ENCODE assay signal across 8 cellular contexts in the genomic region with DNA sequence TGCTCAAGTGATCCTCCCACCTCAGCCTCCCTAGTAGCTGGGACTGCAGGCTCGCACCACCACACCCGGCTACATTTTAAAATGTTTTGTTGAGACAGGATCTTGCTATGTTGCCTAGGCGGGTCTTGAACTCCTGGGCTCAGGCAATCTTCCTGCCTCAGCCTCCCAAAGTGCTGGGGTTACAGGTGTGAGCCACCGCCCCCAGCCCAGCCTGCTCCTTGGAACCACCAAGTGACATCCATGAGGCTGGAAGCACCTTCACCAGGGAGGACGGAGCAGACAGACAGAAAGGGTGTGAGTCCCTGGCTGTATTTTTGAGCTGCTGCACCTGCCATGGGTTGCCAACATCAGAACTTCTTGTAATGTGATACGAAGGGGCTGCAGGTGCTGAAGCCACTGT.
"Had no signal": no experiment of that assay in that cellular context is flagged by ENCODE, and none has a peak within 500 bp of the region (broad histone marks: within the 10 kb centered on the region; RNA-seq: fewer than 3 reads in every experiment).

No MANE protein-coding gene starts in this region.

- H3K9me3 Mint-ChIP-seq: HFFc6 had no signal

- H3K4me1 ChIP-seq: HAP-1 had no signal

- H3K9me3 ChIP-seq: HAP-1 had no signal

- DNase-seq: GM23248, GOT3, H7, HFFc6 had no signal

- H3K9ac ChIP-seq: GM23248 had no signal

- H3K27ac Mint-ChIP-seq: HFFc6, IgD-negative memory B cell had no signal

- FAIRE-seq: HepG2 had no signal

- H3K27ac ChIP-seq: GM23248, HL-60 had no signal

- H3K4me3 ChIP-seq: GM23248, HAP-1 had no signal

- H3K4me3 Mint-ChIP-seq: HFFc6, IgD-negative memory B cell had no signal

- H3K36me3 Mint-ChIP-seq: IgD-negative memory B cell had no signal

- H3K36me3 ChIP-seq: HAP-1 had no signal
